ENCODE assay signal across 24 cellular contexts in genomic region chr5:40210705-40211104, GRCh38.
"Had no signal": no experiment of that assay in that cellular context is flagged by ENCODE, and none has a peak within 500 bp of the region (broad histone marks: within the 10 kb centered on the region; RNA-seq: fewer than 3 reads in every experiment).

No MANE protein-coding gene starts in this region.

- DNase-seq: activated CD4-positive, alpha-beta T cell treated with anti-CD3 and anti-CD28 coated beads for 4 hours; activated CD4-positive, CD25-positive, alpha-beta regulatory T cell; activated CD8-positive, alpha-beta memory T cell treated with anti-CD3 and anti-CD28 coated beads for 24 hours; activated effector memory CD4-positive, alpha-beta T cell treated with Interleukin-2 at 50 U/mL for 16 hours; activated T-cell treated with anti-CD3 and anti-CD28 coated beads, Interleukin-2, amount 50 U/mL, for 48 hours; amniotic stem cell; brain microvascular endothelial cell; caudate nucleus; endodermal cell; gastrocnemius medialis; glutamatergic neuron; islet precursor cell; left ventricle myocardium inferior; mesendoderm; posterior cingulate gyrus; right cardiac atrium; stimulated activated CD4-positive, alpha-beta T cell treated with anti-CD3 and anti-CD28 coated beads, Interleukin-15, amount 100 ng/mL, for 24 hours; stimulated activated CD4-positive, alpha-beta T cell treated with anti-CD3 and anti-CD28 coated beads, Interleukin-2, amount 100 ng/mL, for 24 hours; stimulated activated naive CD4-positive, alpha-beta T cell; T-cell; testis; transverse colon had no signal

- H3K4me3 Mint-ChIP-seq: dendritic cell treated with granulocyte-macrophage colony-stimulating factor and Interleukin-4, amounts not matched to agents 40 ng/mL and 50 ng/mL, for 4 days; endodermal cell; nephron; T-cell had no signal

- H3K27ac Mint-ChIP-seq: dendritic cell treated with granulocyte-macrophage colony-stimulating factor and Interleukin-4, amounts not matched to agents 40 ng/mL and 50 ng/mL, for 4 days; nephron; T-cell had no signal

- ATAC-seq: gastrocnemius medialis, right cardiac atrium, T-cell had no signal

- H3K9me3 Mint-ChIP-seq: dendritic cell treated with granulocyte-macrophage colony-stimulating factor and Interleukin-4, amounts not matched to agents 40 ng/mL and 50 ng/mL, for 4 days; endodermal cell; nephron; T-cell had no signal

- H3K4me1 Mint-ChIP-seq: nephron had no signal

- H3K36me3 Mint-ChIP-seq: T-cell had no signal
